ENCODE assay signal across 1 cellular context in the genomic region with DNA sequence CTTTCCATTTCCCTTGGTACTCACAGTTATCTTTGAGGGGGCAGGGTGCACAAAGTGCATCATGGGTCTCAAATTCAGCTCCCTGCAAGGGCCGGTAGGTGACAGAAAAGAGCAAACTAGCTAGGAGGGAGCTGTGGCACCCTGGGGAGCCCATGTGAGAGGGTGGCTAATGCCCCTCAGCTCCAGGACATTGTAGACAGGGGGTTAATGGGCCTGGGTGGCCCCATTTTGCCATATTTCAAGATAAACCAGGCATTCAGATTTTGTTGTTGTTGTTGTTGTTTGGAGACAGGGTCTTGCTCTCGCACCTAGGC.
TF ChIP-seq lines count a peak whose summit lies in the region.

No MANE protein-coding gene starts in this region.

TF ChIP-seq in HEK293, 187 proteins besides CTCF, POLR2A, EP300 and RAD21 (continued from another document):
- TF ChIP-seq, protein P1, sequence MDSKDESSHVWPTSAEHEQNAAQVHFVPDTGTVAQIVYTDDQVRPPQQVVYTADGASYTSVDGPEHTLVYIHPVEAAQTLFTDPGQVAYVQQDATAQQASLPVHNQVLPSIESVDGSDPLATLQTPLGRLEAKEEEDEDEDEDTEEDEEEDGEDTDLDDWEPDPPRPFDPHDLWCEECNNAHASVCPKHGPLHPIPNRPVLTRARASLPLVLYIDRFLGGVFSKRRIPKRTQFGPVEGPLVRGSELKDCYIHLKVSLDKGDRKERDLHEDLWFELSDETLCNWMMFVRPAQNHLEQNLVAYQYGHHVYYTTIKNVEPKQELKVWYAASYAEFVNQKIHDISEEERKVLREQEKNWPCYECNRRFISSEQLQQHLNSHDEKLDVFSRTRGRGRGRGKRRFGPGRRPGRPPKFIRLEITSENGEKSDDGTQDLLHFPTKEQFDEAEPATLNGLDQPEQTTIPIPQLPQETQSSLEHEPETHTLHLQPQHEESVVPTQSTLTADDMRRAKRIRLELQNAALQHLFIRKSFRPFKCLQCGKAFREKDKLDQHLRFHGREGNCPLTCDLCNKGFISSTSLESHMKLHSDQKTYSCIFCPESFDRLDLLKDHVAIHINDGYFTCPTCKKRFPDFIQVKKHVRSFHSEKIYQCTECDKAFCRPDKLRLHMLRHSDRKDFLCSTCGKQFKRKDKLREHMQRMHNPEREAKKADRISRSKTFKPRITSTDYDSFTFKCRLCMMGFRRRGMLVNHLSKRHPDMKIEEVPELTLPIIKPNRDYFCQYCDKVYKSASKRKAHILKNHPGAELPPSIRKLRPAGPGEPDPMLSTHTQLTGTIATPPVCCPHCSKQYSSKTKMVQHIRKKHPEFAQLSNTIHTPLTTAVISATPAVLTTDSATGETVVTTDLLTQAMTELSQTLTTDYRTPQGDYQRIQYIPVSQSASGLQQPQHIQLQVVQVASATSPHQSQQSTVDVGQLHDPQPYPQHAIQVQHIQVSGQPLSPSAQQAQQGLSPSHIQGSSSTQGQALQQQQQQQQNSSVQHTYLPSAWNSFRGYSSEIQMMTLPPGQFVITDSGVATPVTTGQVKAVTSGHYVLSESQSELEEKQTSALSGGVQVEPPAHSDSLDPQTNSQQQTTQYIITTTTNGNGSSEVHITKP (tag by site-specific recombination; IDR thresholded peaks at IDR 0.05) = no peak
- no peak for TF ChIP-seq ZNF549 (tag by site-specific recombination; IDR thresholded peaks at IDR 0.05)
- TF ChIP-seq HOXD13 (CRISPR knock-in tag; IDR thresholded peaks at IDR 0.05; ENCODE audit: borderline replicate concordance) = no peak
- TF ChIP-seq ZNF2 (tag by site-specific recombination; IDR thresholded peaks at IDR 0.05) = no peak
